Comparison of ENCODE assay signal across 2 cellular contexts in genomic region chr6:154984146-154984545, GRCh38.
TF ChIP-seq lines count a peak whose summit lies in the region.

No MANE protein-coding gene starts in this region.

TF ChIP-seq in SK-N-SH treated with all-trans-retinoic acid at 6 μM for 48 hours, 23 proteins besides CTCF, POLR2A, EP300 and RAD21 (continued from another document):
- TF ChIP-seq PATZ1 (CRISPR knock-in tag; IDR thresholded peaks at IDR 0.05; ENCODE audit: borderline replicate concordance) (no peak), ZNF8 (CRISPR knock-in tag; IDR thresholded peaks at IDR 0.05) (no peak), CREB5 (CRISPR knock-in tag; IDR thresholded peaks at IDR 0.05; ENCODE audit: low read depth) (no peak), CSRNP3 (CRISPR knock-in tag; IDR thresholded peaks at IDR 0.05) (no peak), PPARA (CRISPR knock-in tag; IDR thresholded peaks at IDR 0.05; ENCODE audit: borderline replicate concordance) (no peak), RARB (CRISPR knock-in tag; IDR thresholded peaks at IDR 0.05) (no peak), POU6F1 (CRISPR knock-in tag; IDR thresholded peaks at IDR 0.05; ENCODE audit: borderline replicate concordance, low read depth) (no peak), ZC3H10 (CRISPR knock-in tag; IDR thresholded peaks at IDR 0.05) (no peak), GLIS3 (CRISPR knock-in tag; IDR thresholded peaks at IDR 0.05) (no peak)

TF ChIP-seq in SK-N-SH, 30 proteins besides CTCF, POLR2A, EP300 and RAD21 (continued from another document):
- TF ChIP-seq ZBTB33 (IDR thresholded peaks at IDR 0.05; ENCODE audit: borderline replicate concordance, low read depth) = no peak
